In genomic region chr18:42174909-42175308, GRCh38 we compare ENCODE assay signal across 17 cellular contexts.
DNase-seq lines count a peak whose midpoint lies in the region; ATAC-seq and TF ChIP-seq lines count a peak whose summit lies in the region.
"Had no signal": no experiment of that assay in that cellular context is flagged by ENCODE, and none has a peak within 500 bp of the region (broad histone marks: within the 10 kb centered on the region; RNA-seq: fewer than 3 reads in every experiment).

No MANE protein-coding gene starts in this region.

- 99% methylated on average over 1 of the region's 1 CpG for WGBS in liver

- no peak for TF ChIP-seq CTCF in astrocyte of the spinal cord (IDR thresholded peaks at IDR 0.05; ENCODE audit: low read depth, low read length)
- TF ChIP-seq CTCF in liver (IDR thresholded peaks at IDR 0.05; ENCODE audit: low read depth, low read length, missing input control), result no peak
- TF ChIP-seq CTCF in uterus (IDR thresholded peaks at IDR 0.05), result no peak

- no peak for TF ChIP-seq RAD21 in liver (IDR thresholded peaks at IDR 0.05)

- peak; percentile 3 for DNase-seq in EL
- DNase-seq in MV-4-11 (lab: John Stamatoyannopoulos, UW), result peak; percentile 65
- peak; percentile 41 for DNase-seq in astrocyte of the spinal cord (ENCODE audit: low read depth, low spot score)
- DNase-seq in medulla oblongata (ENCODE audit: extremely low spot score), result no peak
- no peak for DNase-seq in uterus
- DNase-seq: aorta; effector CD8-positive, alpha-beta T cell; left ventricle myocardium inferior; NCI-H1436 treated with DMSO at 0.1 percent for 48 hours; NCI-H526 treated with DMSO at 0.1 percent for 48 hours had no signal

- no peak overlapping the region for H3K9ac ChIP-seq in liver (ENCODE audit: low read depth in 1 of 2, low read length in 2 of 2)

- intact Hi-C loops in uterus (cut with DNase I; ENCODE audit: low total_unique reads), result no loop called here

- no peak for TF ChIP-seq POLR2A in uterus (IDR thresholded peaks at IDR 0.05)

- H3K27me3 ChIP-seq in liver (ENCODE audit: control insufficient read depth in 4 of 4, insufficient read depth in 4 of 4, low read length in 3 of 4) (no peaks in the 10 kb centered on the region), uterus (no peaks in the 10 kb centered on the region)
- H3K27me3 ChIP-seq: neutrophil, SJCRH30 had no signal

- ATAC-seq in GM19351 (IDR thresholded peaks at IDR 0.05; ENCODE audit: unreplicated experiment), result no peak
- ATAC-seq in GM21717 (IDR thresholded peaks at IDR 0.05; ENCODE audit: unreplicated experiment), result no peak

- no peaks in the 10 kb centered on the region for H3K9me3 ChIP-seq in liver (ENCODE audit: control insufficient read depth in 4 of 4, low read length in 3 of 4)
- no peaks in the 10 kb centered on the region for H3K9me3 ChIP-seq in uterus
- H3K9me3 ChIP-seq: HAP-1, left ventricle myocardium inferior, neutrophil, SJCRH30 had no signal

- in situ Hi-C loops in astrocyte of the spinal cord (cut with HindIII; ENCODE audit: low sequenced_read_pairs), result no loop called here

- H3K36me3 ChIP-seq in liver (ENCODE audit: control insufficient read depth in 4 of 4, insufficient read depth in 3 of 4, low read depth in 1 of 4, low read length in 3 of 4) (no peaks in the 10 kb centered on the region), uterus (no peaks in the 10 kb centered on the region)
- H3K36me3 ChIP-seq: HAP-1, left ventricle myocardium inferior, neutrophil, SJCRH30 had no signal

- H3K4me3 ChIP-seq in astrocyte of the spinal cord (ENCODE audit: low read depth, low read length) (no peak overlapping the region), liver (ENCODE audit: low read depth in 1 of 3, low read length in 3 of 3) (no peak overlapping the region), uterus (no peak overlapping the region)
- H3K4me3 ChIP-seq: HAP-1, left ventricle myocardium inferior, SJCRH30 had no signal

- H3K4me1 ChIP-seq in liver (ENCODE audit: control insufficient read depth in 4 of 4, insufficient read depth in 4 of 4, low read length in 3 of 4), result no peaks in the 10 kb centered on the region
- no peaks in the 10 kb centered on the region for H3K4me1 ChIP-seq in uterus
- H3K4me1 ChIP-seq: HAP-1, left ventricle myocardium inferior had no signal

- H3K27ac ChIP-seq in liver (ENCODE audit: low read depth in 1 of 2, low read length in 2 of 2) (no peak overlapping the region), uterus (no peak overlapping the region)
- H3K27ac ChIP-seq: left ventricle myocardium inferior, neutrophil, SJCRH30, VCaP had no signal

TF ChIP-seq in liver, 16 proteins besides CTCF, POLR2A, EP300 and RAD21:
- TF ChIP-seq, protein P1, sequence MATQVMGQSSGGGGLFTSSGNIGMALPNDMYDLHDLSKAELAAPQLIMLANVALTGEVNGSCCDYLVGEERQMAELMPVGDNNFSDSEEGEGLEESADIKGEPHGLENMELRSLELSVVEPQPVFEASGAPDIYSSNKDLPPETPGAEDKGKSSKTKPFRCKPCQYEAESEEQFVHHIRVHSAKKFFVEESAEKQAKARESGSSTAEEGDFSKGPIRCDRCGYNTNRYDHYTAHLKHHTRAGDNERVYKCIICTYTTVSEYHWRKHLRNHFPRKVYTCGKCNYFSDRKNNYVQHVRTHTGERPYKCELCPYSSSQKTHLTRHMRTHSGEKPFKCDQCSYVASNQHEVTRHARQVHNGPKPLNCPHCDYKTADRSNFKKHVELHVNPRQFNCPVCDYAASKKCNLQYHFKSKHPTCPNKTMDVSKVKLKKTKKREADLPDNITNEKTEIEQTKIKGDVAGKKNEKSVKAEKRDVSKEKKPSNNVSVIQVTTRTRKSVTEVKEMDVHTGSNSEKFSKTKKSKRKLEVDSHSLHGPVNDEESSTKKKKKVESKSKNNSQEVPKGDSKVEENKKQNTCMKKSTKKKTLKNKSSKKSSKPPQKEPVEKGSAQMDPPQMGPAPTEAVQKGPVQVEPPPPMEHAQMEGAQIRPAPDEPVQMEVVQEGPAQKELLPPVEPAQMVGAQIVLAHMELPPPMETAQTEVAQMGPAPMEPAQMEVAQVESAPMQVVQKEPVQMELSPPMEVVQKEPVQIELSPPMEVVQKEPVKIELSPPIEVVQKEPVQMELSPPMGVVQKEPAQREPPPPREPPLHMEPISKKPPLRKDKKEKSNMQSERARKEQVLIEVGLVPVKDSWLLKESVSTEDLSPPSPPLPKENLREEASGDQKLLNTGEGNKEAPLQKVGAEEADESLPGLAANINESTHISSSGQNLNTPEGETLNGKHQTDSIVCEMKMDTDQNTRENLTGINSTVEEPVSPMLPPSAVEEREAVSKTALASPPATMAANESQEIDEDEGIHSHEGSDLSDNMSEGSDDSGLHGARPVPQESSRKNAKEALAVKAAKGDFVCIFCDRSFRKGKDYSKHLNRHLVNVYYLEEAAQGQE (IDR thresholded peaks at IDR 0.05), result peak; percentile 98
- TF ChIP-seq ATF3 (IDR thresholded peaks at IDR 0.05), result no peak

Comparison
In these comparisons a context has a peak if more than half of its experiments do, and no peak if none do; other contexts are left out.
1. DNase-seq: peak in EL (single experiment), MV-4-11 (single experiment) and astrocyte of the spinal cord (single experiment); none in medulla oblongata (single experiment) and uterus (0 of 2).